Comparison of ENCODE assay signal across 10 cellular contexts in genomic region chr11:441043-441417, GRCh38. TPM values are rescaled to one million over a fixed set of nuclear protein-coding genes. Genes with fewer than 3 reads are reported as not detected.
DNase-seq lines count a peak whose midpoint lies in the region; ATAC-seq and TF ChIP-seq lines count a peak whose summit lies in the region.
"Had no signal": no experiment of that assay in that cellular context is flagged by ENCODE, and none has a peak within 500 bp of the region (broad histone marks: within the 10 kb centered on the region; RNA-seq: fewer than 3 reads in every experiment).

No MANE protein-coding gene starts in this region.

- H3K4me3 ChIP-seq in iPS-15b (ENCODE audit: low read depth, low read length) (peak overlapping the region; percentile 30), suprapubic skin (peak overlapping the region; percentile 40)

- H3K36me3 Mint-ChIP-seq in activated T-cell treated with anti-CD3 and anti-CD28 coated beads, Interleukin-2, amount 50 U/mL, for 72 hours (ENCODE audit: insufficient read depth in 2 of 2): no peaks in the 10 kb centered on the region
- peaks cover 7% of the 10 kb centered on the region; the same call in 1 of the 2 replicates for H3K36me3 Mint-ChIP-seq in WTC11

- H3K27me3 Mint-ChIP-seq in activated T-cell treated with anti-CD3 and anti-CD28 coated beads, Interleukin-2, amount 50 U/mL, for 72 hours (ENCODE audit: low read depth): no peaks in the 10 kb centered on the region
- no peaks in the 10 kb centered on the region; the same call in 1 of the 2 replicates for H3K27me3 Mint-ChIP-seq in WTC11 (ENCODE audit: low read depth)

- H3K4me3 Mint-ChIP-seq in activated T-cell treated with anti-CD3 and anti-CD28 coated beads, Interleukin-2, amount 50 U/mL, for 72 hours: peak overlapping the region; percentile 45 to 70
- H3K4me3 Mint-ChIP-seq in WTC11: peak overlapping the region; percentile 51

- H3K4me1 Mint-ChIP-seq in activated T-cell treated with anti-CD3 and anti-CD28 coated beads, Interleukin-2, amount 50 U/mL, for 72 hours (ENCODE audit: low read depth): peaks cover 16% of the 10 kb centered on the region
- H3K4me1 Mint-ChIP-seq in WTC11: peaks cover 4% of the 10 kb centered on the region

- WGBS in suprapubic skin: 48% methylated on average over 7 of the region's 13 CpGs

- no peak for DNase-seq in activated T-cell treated with anti-CD3 and anti-CD28 coated beads, Interleukin-2, amount 50 U/mL, for 72 hours
- no peak for DNase-seq in activated T-cell treated with anti-CD3 and anti-CD28 coated beads, Interleukin-2, amount 50 U/mL, for 48 hours
- DNase-seq in WTC11 (ENCODE audit: low spot score): no peak
- no peak for DNase-seq in suprapubic skin (ENCODE audit: low spot score in 2 of 2)
- no peak for DNase-seq in NCI-H1048 (lab: John Stamatoyannopoulos, UW)
- DNase-seq in NCI-H1436 treated with DMSO at 0.1 percent for 48 hours (lab: John Stamatoyannopoulos, UW): no peak
- DNase-seq in inferior parietal cortex (ENCODE audit: extremely low spot score): no peak
- DNase-seq: heart right ventricle; stimulated activated CD4-positive, alpha-beta T cell treated with anti-CD3 and anti-CD28 coated beads, Interleukin-4, amount 100 ng/mL, for 1 hour had no signal

- no peaks in the 10 kb centered on the region for H3K9me3 Mint-ChIP-seq in activated T-cell treated with anti-CD3 and anti-CD28 coated beads, Interleukin-2, amount 50 U/mL, for 72 hours
- H3K9me3 Mint-ChIP-seq in WTC11: peaks cover 9% of the 10 kb centered on the region

- H3K36me3 ChIP-seq in iPS-15b (ENCODE audit: control insufficient read depth, insufficient read depth, low read length): no peaks in the 10 kb centered on the region
- H3K36me3 ChIP-seq in suprapubic skin: no peaks in the 10 kb centered on the region
- H3K36me3 ChIP-seq: heart right ventricle had no signal

- no peak for TF ChIP-seq POLR2A in suprapubic skin (IDR thresholded peaks at IDR 0.05)

- H3K27ac Mint-ChIP-seq in activated T-cell treated with anti-CD3 and anti-CD28 coated beads, Interleukin-2, amount 50 U/mL, for 72 hours: no peak overlapping the region
- no peak overlapping the region for H3K27ac Mint-ChIP-seq in WTC11

- no peak for TF ChIP-seq EP300 in suprapubic skin (IDR thresholded peaks at IDR 0.05)

- no peak overlapping the region for H3K9ac ChIP-seq in iPS-15b (ENCODE audit: low read depth, low read length)

- no peaks in the 10 kb centered on the region for H3K9me3 ChIP-seq in iPS-15b (ENCODE audit: control insufficient read depth, insufficient read depth, low read length)
- no peaks in the 10 kb centered on the region for H3K9me3 ChIP-seq in suprapubic skin
- H3K9me3 ChIP-seq: heart right ventricle had no signal

- no peak for TF ChIP-seq CTCF in WTC11 (IDR thresholded peaks at IDR 0.05)
- no peak for TF ChIP-seq CTCF in suprapubic skin (IDR thresholded peaks at IDR 0.05)

- H3K27ac ChIP-seq in suprapubic skin: no peak overlapping the region

- no peak for ATAC-seq in activated T-cell treated with anti-CD3 and anti-CD28 coated beads, Interleukin-2, amount 50 U/mL, for 72 hours (replicated peaks in 1 of 2)
- ATAC-seq in WTC11: no peak
- ATAC-seq: heart right ventricle had no signal

- H3K4me1 ChIP-seq in iPS-15b (ENCODE audit: control insufficient read depth, insufficient read depth, low read length) (no peaks in the 10 kb centered on the region), suprapubic skin (peaks cover 29% of the 10 kb centered on the region)

- POLR2A ChIA-PET in WTC11 (lab: Charles Lee): no interaction called here

- CTCF ChIA-PET in WTC11 (lab: Charles Lee): interaction anchor here (0.7 to 2.4 kb wide), 7 partner anchors 24 to 190 kb away, joined by 3 to 9 read pairs (median 4); no protein-coding TSS in a partner anchor

- H3K27me3 ChIP-seq in iPS-15b (ENCODE audit: control insufficient read depth, insufficient read depth, low read length): no peaks in the 10 kb centered on the region
- no peaks in the 10 kb centered on the region for H3K27me3 ChIP-seq in suprapubic skin

TF ChIP-seq in WTC11, 78 proteins besides CTCF, POLR2A, EP300 and RAD21:
- no peak for TF ChIP-seq TEAD4 (CRISPR knock-in tag; IDR thresholded peaks at IDR 0.05)
- TF ChIP-seq HMGXB4 (CRISPR knock-in tag; IDR thresholded peaks at IDR 0.05): 0 out of 2 replicates have a peak, but pooled peaks have one; percentile 27
- no peak for TF ChIP-seq CBFB (CRISPR knock-in tag; IDR thresholded peaks at IDR 0.05; ENCODE audit: low read depth)
- TF ChIP-seq ZNF416 (CRISPR knock-in tag; IDR thresholded peaks at IDR 0.05): no peak
- no peak for TF ChIP-seq E2F1 (CRISPR knock-in tag; IDR thresholded peaks at IDR 0.05)
- TF ChIP-seq OVOL2 (CRISPR knock-in tag; IDR thresholded peaks at IDR 0.05; ENCODE audit: borderline replicate concordance): no peak
- no peak for TF ChIP-seq E2F5 (CRISPR knock-in tag; IDR thresholded peaks at IDR 0.05)
- no peak for TF ChIP-seq SMAD3 (CRISPR knock-in tag; IDR thresholded peaks at IDR 0.05; ENCODE audit: borderline replicate concordance)

RNA-seq across cellular contexts. Expression of gene ANO9, which starts 0.8 kb away (rescaled TPM):
- 10 to 100 TPM; 34.3 to 56.5 TPM for total RNA-seq in activated T-cell treated with anti-CD3 and anti-CD28 coated beads, Interleukin-2, amount 50 U/mL, for 72 hours
- total RNA-seq in WTC11 (2021) (13.2 to 17.6 TPM (median 16.6 TPM) in 3 replicates), suprapubic skin (100 to 1,000 TPM in 2 of 4 donors, 10 to 100 TPM in 2; 76.8 to 166 (median 103) TPM)

RNA-seq across cellular contexts. Expression of gene PTDSS2, which starts 9.0 kb away (rescaled TPM):
- total RNA-seq in activated T-cell treated with anti-CD3 and anti-CD28 coated beads, Interleukin-2, amount 50 U/mL, for 72 hours: 10 to 100 TPM; 20.6 to 22.5 TPM
- 49.5 to 56.8 TPM (median 55.2 TPM) in 3 replicates for total RNA-seq in WTC11 (2021)
- total RNA-seq in suprapubic skin: 10 to 100 TPM; 22.3 to 31.0 (median 25.3) TPM

RNA-seq across cellular contexts. Expression of gene SIGIRR, which starts 26.2 kb away (rescaled TPM):
- 10 to 100 TPM; 59.3 to 68.4 TPM for total RNA-seq in activated T-cell treated with anti-CD3 and anti-CD28 coated beads, Interleukin-2, amount 50 U/mL, for 72 hours
- total RNA-seq in WTC11 (2021) (85.2 to 98.9 TPM (median 91.8 TPM) in 3 replicates), suprapubic skin (10 to 100 TPM; 14.2 to 26.0 (median 16.5) TPM)

RNA-seq across cellular contexts. Expression of gene PKP3, which starts 47.0 kb away (rescaled TPM):
- 1 to 10 TPM in 1 of 2 donors, under 1 TPM in 1; 0.16 to 1.2 TPM for total RNA-seq in activated T-cell treated with anti-CD3 and anti-CD28 coated beads, Interleukin-2, amount 50 U/mL, for 72 hours
- total RNA-seq in WTC11 (2021): 17.3 to 23.4 TPM (median 21.4 TPM) in 3 replicates
- 100 to 1,000 TPM; 318 to 486 (median 428) TPM for total RNA-seq in suprapubic skin
